In genomic region chr2:118835739-118836410, GRCh38 we compare ENCODE assay signal across 10 cellular contexts. TPM values are rescaled to one million over a fixed set of nuclear protein-coding genes. Genes with fewer than 3 reads are reported as not detected.
DNase-seq lines count a peak whose midpoint lies in the region; ATAC-seq and TF ChIP-seq lines count a peak whose summit lies in the region.
"Had no signal": no experiment of that assay in that cellular context is flagged by ENCODE, and none has a peak within 500 bp of the region (broad histone marks: within the 10 kb centered on the region; RNA-seq: fewer than 3 reads in every experiment).

No MANE protein-coding gene starts in this region.

- peaks cover 9% of the 10 kb centered on the region for H3K4me1 Mint-ChIP-seq in stimulated activated naive CD8-positive, alpha-beta T cell treated with anti-CD3 and anti-CD28 coated beads, Interleukin-15, Interleukin-2, amounts not matched to agents 100 ng/mL and 50 ng/mL, for 24 hours (ENCODE audit: low read depth)
- peaks cover 14 to 19% (median 19%) of the 10 kb centered on the region in 3 donors for H3K4me1 Mint-ChIP-seq in naive B cell

- intact Hi-C loops in dorsolateral prefrontal cortex (cut with DNase I): no loop called here

- no peak overlapping the region for H3K27ac Mint-ChIP-seq in stimulated activated naive CD8-positive, alpha-beta T cell treated with anti-CD3 and anti-CD28 coated beads, Interleukin-15, Interleukin-2, amounts not matched to agents 100 ng/mL and 50 ng/mL, for 24 hours
- peak overlapping the region in 2 of 6 donors; percentile 61 to 82 for H3K27ac Mint-ChIP-seq in naive B cell

- ATAC-seq in stimulated activated naive CD8-positive, alpha-beta T cell treated with anti-CD3 and anti-CD28 coated beads, Interleukin-15, Interleukin-2, amounts not matched to agents 100 U/mL and 50 U/mL, for 24 hours: no peak
- ATAC-seq in naive B cell (ENCODE audit: low read depth in 2 of 2) (no peak), GM18498 (IDR thresholded peaks at IDR 0.05; ENCODE audit: unreplicated experiment) (no peak)

- no peaks in the 10 kb centered on the region for H3K36me3 Mint-ChIP-seq in stimulated activated naive CD8-positive, alpha-beta T cell treated with anti-CD3 and anti-CD28 coated beads, Interleukin-15, Interleukin-2, amounts not matched to agents 100 ng/mL and 50 ng/mL, for 24 hours (ENCODE audit: low read depth)
- H3K36me3 Mint-ChIP-seq in naive B cell: no peaks in the 10 kb centered on the region

- peak overlapping the region; percentile 20 to 75 (median 50) for H3K4me3 ChIP-seq in dorsolateral prefrontal cortex

- H3K27me3 Mint-ChIP-seq in stimulated activated naive CD8-positive, alpha-beta T cell treated with anti-CD3 and anti-CD28 coated beads, Interleukin-15, Interleukin-2, amounts not matched to agents 100 ng/mL and 50 ng/mL, for 24 hours: peaks cover 89% of the 10 kb centered on the region
- peaks cover 58 to 97% (median 94%) of the 10 kb centered on the region in 3 donors for H3K27me3 Mint-ChIP-seq in naive B cell

- no peaks in the 10 kb centered on the region for H3K9me3 Mint-ChIP-seq in stimulated activated naive CD8-positive, alpha-beta T cell treated with anti-CD3 and anti-CD28 coated beads, Interleukin-15, Interleukin-2, amounts not matched to agents 100 ng/mL and 50 ng/mL, for 24 hours
- H3K9me3 Mint-ChIP-seq in naive B cell: peaks cover 0 to 6% (median 2%) of the 10 kb centered on the region in 7 donors

- no peak for TF ChIP-seq CTCF in dorsolateral prefrontal cortex (IDR thresholded peaks at IDR 0.05 in 54 of 56, conservative IDR thresholded peaks at IDR 0.05 in 2 of 56; ENCODE audit: low read depth in 1 of 56, partially characterized antibody in 56 of 56)

- DNase-seq in stimulated activated naive CD8-positive, alpha-beta T cell treated with anti-CD3 and anti-CD28 coated beads, Interleukin-15, Interleukin-2, amounts not matched to agents 100 U/mL and 50 U/mL, for 24 hours: no peak
- DNase-seq in dorsolateral prefrontal cortex (no peak), naive B cell (no peak), glomerular visceral epithelial cell (ENCODE audit: extremely low spot score) (no peak), SIG-M5 (lab: John Stamatoyannopoulos, UW) (no peak)
- no peak for DNase-seq in stimulated activated naive CD4-positive, alpha-beta T cell treated with Interleukin-2 at 50 U/mL for 16 hours (lab: John Stamatoyannopoulos, UW)
- DNase-seq: effector CD8-positive, alpha-beta T cell had no signal

- peaks cover 14 to 100% (median 97%) of the 10 kb centered on the region in 45 donors for H3K27me3 ChIP-seq in dorsolateral prefrontal cortex

- no peak overlapping the region for H3K27ac ChIP-seq in dorsolateral prefrontal cortex

- H3K4me3 Mint-ChIP-seq in stimulated activated naive CD8-positive, alpha-beta T cell treated with anti-CD3 and anti-CD28 coated beads, Interleukin-15, Interleukin-2, amounts not matched to agents 100 ng/mL and 50 ng/mL, for 24 hours: peak overlapping the region; percentile 52
- peak overlapping the region; percentile 54 to 91 (median 80) for H3K4me3 Mint-ChIP-seq in naive B cell

RNA-seq across cellular contexts. Expression of gene EN1, which starts 11.6 kb away (rescaled TPM):
- total RNA-seq in dorsolateral prefrontal cortex: under 1 TPM in 9 of 120 experiments, not detected in 111; 0.18 to 0.48 (median 0.22) TPM
- not detected for polyA plus RNA-seq in naive B cell (ENCODE audit: low read depth in 6 of 6)
- total RNA-seq: OCI-LY7 had no signal
